Comparison of ENCODE assay signal across 6 cellular contexts in the genomic region with DNA sequence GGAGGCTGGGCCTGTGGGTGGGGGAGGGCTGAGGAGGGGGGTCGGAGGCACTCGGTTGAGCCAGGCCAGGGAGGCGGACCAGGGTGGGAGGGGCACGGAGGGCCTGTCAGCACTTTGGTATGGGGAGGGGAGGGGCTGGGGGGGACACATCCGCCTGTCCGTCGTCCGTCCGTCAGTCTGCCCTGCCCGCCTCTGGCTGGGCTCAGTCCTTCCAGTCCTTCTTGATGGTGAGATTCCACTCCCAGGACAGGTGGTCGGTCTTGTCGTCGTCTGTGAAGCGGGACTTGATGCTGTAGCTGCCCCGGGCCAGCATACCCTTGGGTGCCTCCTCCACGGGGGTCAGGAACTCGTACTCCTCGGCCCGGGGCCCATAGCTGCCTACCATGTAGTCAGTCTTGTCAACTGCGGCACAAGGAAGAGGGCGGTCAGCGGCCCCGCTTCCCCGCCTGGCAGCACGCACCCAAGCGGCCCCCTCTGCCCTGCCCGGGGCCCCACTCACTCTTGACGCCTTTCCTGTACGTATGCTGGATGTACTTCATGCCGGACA. TPM values are rescaled to one million over a fixed set of nuclear protein-coding genes. Genes with fewer than 3 reads are reported as not detected.
DNase-seq lines count a peak whose midpoint lies in the region; FAIRE-seq and TF ChIP-seq lines count a peak whose summit lies in the region.

No MANE protein-coding gene starts in this region.

- TF ChIP-seq CTCF in astrocyte of the spinal cord (IDR thresholded peaks at IDR 0.05; ENCODE audit: low read depth, low read length) (no peak), neural crest cell (conservative IDR thresholded peaks at IDR 0.05) (no peak)

- no peak for FAIRE-seq in GM19239 (lab: Jason Lieb, UNC)

- peak overlapping the region; percentile 94 for H3K4me3 Mint-ChIP-seq in neural crest cell

- in situ Hi-C loops in astrocyte of the spinal cord (cut with HindIII; ENCODE audit: low sequenced_read_pairs), result no loop called here

- DNase-seq in SHP77 treated with DMSO at 0.1 percent for 48 hours (lab: John Stamatoyannopoulos, UW) (peak; percentile 25), SHP77 (lab: John Stamatoyannopoulos, UW) (no peak), astrocyte of the spinal cord (ENCODE audit: low read depth, low spot score) (peak; percentile 82), neural crest cell (ENCODE audit: low read depth, low spot score) (no peak), GM19239 (ENCODE audit: insufficient read length, low spot score) (no peak), ecto neural progenitor cell (ENCODE audit: low spot score) (no peak)

- peaks cover 17% of the 10 kb centered on the region for H3K27me3 Mint-ChIP-seq in neural crest cell (ENCODE audit: low read depth)

- H3K36me3 Mint-ChIP-seq in neural crest cell (ENCODE audit: low read depth), result peaks cover 3% of the 10 kb centered on the region

- no peak overlapping the region for H3K27ac Mint-ChIP-seq in neural crest cell (ENCODE audit: unreplicated experiment)

- no peak overlapping the region for H3K4me3 ChIP-seq in astrocyte of the spinal cord (ENCODE audit: low read depth, low read length)

- no peaks in the 10 kb centered on the region for H3K9me3 Mint-ChIP-seq in neural crest cell

- H3K4me1 Mint-ChIP-seq in neural crest cell, result peaks cover 27% of the 10 kb centered on the region

RNA-seq across cellular contexts. Expression of gene ARHGDIA, which starts 2.4 kb away (rescaled TPM):
- total RNA-seq in neural crest cell, result 405 and 429 TPM in 2 replicates

RNA-seq across cellular contexts. Expression of gene P4HB, which starts 8.4 kb away (rescaled TPM):
- total RNA-seq in neural crest cell, result 364 and 368 TPM in 2 replicates

RNA-seq across cellular contexts. Expression of gene ALYREF, which starts 22.6 kb away (rescaled TPM):
- total RNA-seq in neural crest cell, result 216 and 217 TPM in 2 replicates

RNA-seq across cellular contexts. Expression of gene ANAPC11, which starts 22.8 kb away (rescaled TPM):
- 199 and 200 TPM in 2 replicates for total RNA-seq in neural crest cell

RNA-seq across cellular contexts. Expression of gene NPB, which starts 33.3 kb away (rescaled TPM):
- total RNA-seq in neural crest cell, result 0.93 and 1.1 TPM in 2 replicates

Comparison
In these comparisons a context has a peak if more than half of its experiments do, and no peak if none do; other contexts are left out.
1. DNase-seq: peak in SHP77 treated with DMSO at 0.1 percent for 48 hours (single experiment) and astrocyte of the spinal cord (single experiment); none in SHP77 (0 of 2), neural crest cell (single experiment), GM19239 (single experiment) and ecto neural progenitor cell (single experiment).